1 cellular context compared by ENCODE assay signal in the genomic region with DNA sequence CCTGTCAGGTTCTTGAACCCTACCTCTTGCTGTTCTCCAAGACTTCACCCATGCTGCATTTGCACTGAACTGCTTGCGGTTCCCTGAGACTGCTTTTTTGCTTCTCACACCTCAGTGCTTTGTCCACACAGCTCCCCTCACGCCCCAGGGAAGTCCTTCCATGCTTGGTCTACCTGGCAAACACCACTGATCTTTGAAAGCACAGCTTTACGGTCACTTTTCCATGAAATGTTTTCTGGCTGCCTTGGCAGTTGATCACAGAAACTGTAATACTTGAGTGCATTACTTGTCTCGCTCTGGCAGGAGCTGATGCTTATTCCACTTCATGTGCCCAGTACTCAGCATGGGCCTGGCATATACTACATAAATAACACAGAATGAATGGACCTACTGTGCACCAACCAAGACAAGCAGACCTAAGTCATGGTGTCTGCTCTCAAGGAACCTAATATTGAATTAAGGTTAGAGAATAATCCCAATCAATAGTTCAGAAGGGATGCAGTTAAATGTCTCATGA.
TF ChIP-seq lines count a peak whose summit lies in the region.

No MANE protein-coding gene starts in this region.

TF ChIP-seq in K562, 482 proteins besides CTCF, POLR2A, EP300 and RAD21 (continued from another document):
- no peak for TF ChIP-seq TRIM25 (IDR thresholded peaks at IDR 0.05; ENCODE audit: borderline replicate concordance)
- TF ChIP-seq ZNF282 (CRISPR knock-in tag; IDR thresholded peaks at IDR 0.05), result no peak
